21 cellular contexts compared by ENCODE assay signal in genomic region chr12:12908252-12908651, GRCh38. TPM values are rescaled to one million over a fixed set of nuclear protein-coding genes. Genes with fewer than 3 reads are reported as not detected.
DNase-seq lines count a peak whose midpoint lies in the region; ATAC-seq and TF ChIP-seq lines count a peak whose summit lies in the region.
"Had no signal": no experiment of that assay in that cellular context is flagged by ENCODE, and none has a peak within 500 bp of the region (broad histone marks: within the 10 kb centered on the region; RNA-seq: fewer than 3 reads in every experiment).

No MANE protein-coding gene starts in this region.

- H3K79me2 ChIP-seq in osteoblast (ENCODE audit: insufficient read depth, low read length) = peaks cover 15% of the 10 kb centered on the region

- no peaks in the 10 kb centered on the region for H3K9me3 Mint-ChIP-seq in Caco-2 (ENCODE audit: unreplicated experiment)
- no peaks in the 10 kb centered on the region for H3K9me3 Mint-ChIP-seq in type B pancreatic cell
- H3K9me3 Mint-ChIP-seq: CD14-positive monocyte; CD4-positive, alpha-beta memory T cell; H9 had no signal

- CTCF ChIA-PET in Caco-2 (lab: Charles Lee) = interaction anchor here (0.5 kb wide), 1 partner anchor 171 kb away, joined by 3 read pairs; no protein-coding TSS in a partner anchor

- no peak overlapping the region for H2BK120ac ChIP-seq in mesenchymal stem cell (ENCODE audit: low read depth, low read length)

- H3K36me3 Mint-ChIP-seq in Caco-2 (ENCODE audit: insufficient read depth, unreplicated experiment) = peaks cover 84% of the 10 kb centered on the region
- peaks cover 52% of the 10 kb centered on the region for H3K36me3 Mint-ChIP-seq in type B pancreatic cell
- H3K36me3 Mint-ChIP-seq: CD14-positive monocyte; CD4-positive, alpha-beta memory T cell had no signal

- H3K27me3 ChIP-seq in Caco-2 (replicated peaks; ENCODE audit: control insufficient read depth, insufficient read depth, low read length) = no peaks in the 10 kb centered on the region
- no peaks in the 10 kb centered on the region for H3K27me3 ChIP-seq in mesenchymal stem cell (ENCODE audit: control insufficient read depth in 1 of 2, insufficient read depth in 1 of 2, low read length in 2 of 2)
- no peaks in the 10 kb centered on the region for H3K27me3 ChIP-seq in WERI-Rb-1 (ENCODE audit: insufficient read depth, low read depth, severe bottlenecking)
- no peaks in the 10 kb centered on the region for H3K27me3 ChIP-seq in osteoblast (ENCODE audit: insufficient read depth, low read length)
- H3K27me3 ChIP-seq: BLaER1 had no signal

- no peaks in the 10 kb centered on the region for H4K20me1 ChIP-seq in osteoblast (ENCODE audit: insufficient read depth, low read length)
- H4K20me1 ChIP-seq: BLaER1 had no signal

- H3K27ac ChIP-seq in mesenchymal stem cell (ENCODE audit: low read length, poor library complexity, severe bottlenecking) = no peak overlapping the region
- no peak overlapping the region for H3K27ac ChIP-seq in WERI-Rb-1
- H3K27ac ChIP-seq in osteoblast (ENCODE audit: low read depth, low read length) = no peak overlapping the region
- H3K27ac ChIP-seq: 22Rv1, BLaER1 had no signal

- H3K4me3 Mint-ChIP-seq in Caco-2 (ENCODE audit: unreplicated experiment) (no peak overlapping the region), type B pancreatic cell (peak overlapping the region; percentile 9)
- H3K4me3 Mint-ChIP-seq: CD14-positive monocyte, H9 had no signal

- H3K18ac ChIP-seq in mesenchymal stem cell (ENCODE audit: low read depth in 1 of 2, low read length in 2 of 2) = no peak overlapping the region

- peak overlapping the region; percentile 10 for H2BK5ac ChIP-seq in mesenchymal stem cell (ENCODE audit: low read depth, low read length, poor library complexity, severe bottlenecking)

- H3K27me3 Mint-ChIP-seq in Caco-2 (ENCODE audit: insufficient read depth, unreplicated experiment) (no peaks in the 10 kb centered on the region), type B pancreatic cell (peaks cover 11% of the 10 kb centered on the region)

- H2BK15ac ChIP-seq in mesenchymal stem cell (ENCODE audit: low read depth, poor library complexity, severe bottlenecking) = no peak overlapping the region

- H3K4me1 Mint-ChIP-seq in Caco-2 (ENCODE audit: low read depth, unreplicated experiment) (peaks cover 48% of the 10 kb centered on the region), type B pancreatic cell (ENCODE audit: unreplicated experiment) (peaks cover 8% of the 10 kb centered on the region)

- ATAC-seq in HG03342 (IDR thresholded peaks at IDR 0.05; ENCODE audit: unreplicated experiment) = no peak

- H3K79me1 ChIP-seq in mesenchymal stem cell (replicated peaks; ENCODE audit: low read length, poor library complexity, severe bottlenecking) = peaks cover 17% of the 10 kb centered on the region

- BruUV-seq in Caco-2 (replicated peaks; lab: Mats Ljungman, UMichigan) = no TSS peak

- H3K36me3 ChIP-seq in Caco-2 (ENCODE audit: control insufficient read depth, insufficient read depth, low read length) (no peaks in the 10 kb centered on the region; the same call in 1 of the 2 replicates), mesenchymal stem cell (ENCODE audit: control insufficient read depth in 1 of 2, insufficient read depth in 2 of 2, low read depth in 1 of 2, low read length in 2 of 2) (peaks cover 8 to 17% of the 10 kb centered on the region in 2 experiments), WERI-Rb-1 (peaks cover 8% of the 10 kb centered on the region), osteoblast (ENCODE audit: insufficient read depth, low read length) (peaks cover 15% of the 10 kb centered on the region)
- H3K36me3 ChIP-seq: BLaER1 had no signal

- H3K4me1 ChIP-seq in Caco-2 (peaks cover 42% of the 10 kb centered on the region), mesenchymal stem cell (ENCODE audit: control insufficient read depth, insufficient read depth, low read depth, low read length) (no peaks in the 10 kb centered on the region), osteoblast (ENCODE audit: insufficient read depth, low read length) (peaks cover 4% of the 10 kb centered on the region)

- no peak overlapping the region for H3K23ac ChIP-seq in mesenchymal stem cell (ENCODE audit: low read length in 2 of 2)

- H3K9me3 ChIP-seq in Caco-2 (no peaks in the 10 kb centered on the region), mesenchymal stem cell (ENCODE audit: control insufficient read depth, low read length) (no peaks in the 10 kb centered on the region), WERI-Rb-1 (ENCODE audit: severe bottlenecking) (no peaks in the 10 kb centered on the region), osteoblast (ENCODE audit: low read depth, low read length) (no peaks in the 10 kb centered on the region)
- H3K9me3 ChIP-seq: A549, BLaER1 had no signal

- no peak for TF ChIP-seq CTCF in Caco-2 (IDR thresholded peaks at IDR 0.05; ENCODE audit: insufficient read depth in 1 of 2, low read depth in 1 of 2, low read length in 1 of 2, severe bottlenecking in 1 of 2, unreplicated experiment in 1 of 2)
- TF ChIP-seq CTCF in type B pancreatic cell (conservative IDR thresholded peaks at IDR 0.05) = no peak
- no peak for TF ChIP-seq CTCF in WERI-Rb-1 (IDR thresholded peaks at IDR 0.05; ENCODE audit: low read depth, low read length)
- no peak for TF ChIP-seq CTCF in osteoblast (IDR thresholded peaks at IDR 0.05; ENCODE audit: extremely low read depth, low read depth, low read length)

- H3K4me2 ChIP-seq in mesenchymal stem cell (ENCODE audit: low read length, poor library complexity, severe bottlenecking) = no peak overlapping the region
- no peak overlapping the region for H3K4me2 ChIP-seq in osteoblast (ENCODE audit: insufficient read depth, low read length)

- H3K4me3 ChIP-seq in Caco-2 (ENCODE audit: low read depth, low read length) (no peak overlapping the region), mesenchymal stem cell (ENCODE audit: insufficient read depth in 1 of 2, low read depth in 1 of 2, low read length in 2 of 2) (no peak overlapping the region), WERI-Rb-1 (ENCODE audit: low read depth, low read length) (no peak overlapping the region), osteoblast (ENCODE audit: insufficient read depth, low read length) (no peak overlapping the region)
- H3K4me3 ChIP-seq: A549, BLaER1, GM12878 had no signal

- H3K9ac ChIP-seq in mesenchymal stem cell (ENCODE audit: low read length) = no peak overlapping the region
- H3K9ac ChIP-seq: BLaER1 had no signal

- H2BK12ac ChIP-seq in mesenchymal stem cell (ENCODE audit: low read length in 2 of 2) = peak overlapping the region; percentile 50 to 69

- H3K4ac ChIP-seq in mesenchymal stem cell (ENCODE audit: low read depth in 1 of 2, low read length in 2 of 2) = peak overlapping the region in 1 of 2 experiments; percentile 30

- POLR2A ChIA-PET in Caco-2 (lab: Charles Lee) = interaction anchor here (0.5 to 0.7 kb wide), 2 partner anchors 78 to 121 kb away, joined by 5 read pairs; no protein-coding TSS in a partner anchor

- H4K91ac ChIP-seq in mesenchymal stem cell (ENCODE audit: low read length) = peak overlapping the region; percentile 4

- intact Hi-C loops in Caco-2 (cut with micrococcal nuclease; ENCODE audit: unreplicated experiment) = no loop called here

- H2AFZ ChIP-seq in mesenchymal stem cell (ENCODE audit: low read depth, low read length) (no peak overlapping the region), osteoblast (ENCODE audit: low read length) (no peak overlapping the region)

- no peak overlapping the region for H4K8ac ChIP-seq in mesenchymal stem cell (ENCODE audit: low read length)

- peak overlapping the region; percentile 38 for H3K27ac Mint-ChIP-seq in Caco-2 (ENCODE audit: unreplicated experiment)
- peak overlapping the region; percentile 64 for H3K27ac Mint-ChIP-seq in type B pancreatic cell

- no peak overlapping the region for H2AK5ac ChIP-seq in mesenchymal stem cell (ENCODE audit: low read length, severe bottlenecking)

- WGBS in mesenchymal stem cell = 94% methylated on average over 14 of the region's 14 CpGs

- H3K14ac ChIP-seq in mesenchymal stem cell (ENCODE audit: low read length in 2 of 2) = no peak overlapping the region

- DNase-seq in Caco-2 = no peak
- peak; percentile 37 for DNase-seq in RPMI8226
- no peak for DNase-seq in mesenchymal stem cell
- DNase-seq in type B pancreatic cell (ENCODE audit: extremely low spot score, unreplicated experiment) = no peak
- no peak for DNase-seq in WERI-Rb-1
- no peak for DNase-seq in osteoblast (ENCODE audit: insufficient read length, low spot score, missing footprints)
- DNase-seq: CD4-positive, alpha-beta memory T cell; DMS 273 treated with DMSO at 0.1 percent for 48 hours; DMS53; DND-41; EL; H9 had no signal

RNA-seq across cellular contexts. Expression of gene GPRC5A, which starts 16.9 kb away (rescaled TPM):
- total RNA-seq in Caco-2 (2022) = 73.9 and 99.7 TPM in 2 replicates
- polyA plus RNA-seq in mesenchymal stem cell (2013, experiment 1 of 2) = 18.3 TPM
- 18.0 TPM for polyA plus RNA-seq in mesenchymal stem cell (2013, experiment 2 of 2)
- total RNA-seq in type B pancreatic cell (ENCODE audit: low replicate concordance) = 152 and 1,119 TPM in 2 replicates
- total RNA-seq in osteoblast = 2.7 and 4.7 TPM in 2 replicates
- total RNA-seq: CD4-positive, alpha-beta memory T cell had no signal
- polyA plus RNA-seq: CD14-positive monocyte had no signal

RNA-seq across cellular contexts. Expression of gene GPRC5D, which starts 43.7 kb away (rescaled TPM):
- total RNA-seq in Caco-2 (2022) = not detected in 2 replicates
- not detected for polyA plus RNA-seq in mesenchymal stem cell (2013, experiment 1 of 2)
- not detected for polyA plus RNA-seq in mesenchymal stem cell (2013, experiment 2 of 2)
- total RNA-seq in type B pancreatic cell (ENCODE audit: low replicate concordance) = 5.5 TPM in 1 of 2 replicates, not detected in the other
- total RNA-seq in osteoblast = not detected in 2 replicates
- total RNA-seq: CD4-positive, alpha-beta memory T cell; G401; H1; H9; HT-29 had no signal
- polyA plus RNA-seq: A549, CD14-positive monocyte had no signal

Comparison
In these comparisons a context has a peak if more than half of its experiments do, and no peak if none do; other contexts are left out.
1. RNA of gene GPRC5A, which starts 16.9 kb away (total RNA-seq): 152 to 1,119 TPM in type B pancreatic cell and 73.9 to 99.7 TPM in Caco-2; 2.7 to 4.7 TPM in osteoblast; every median in the first group is over 10 times any median in the second.